ENCODE assay signal across 8 cellular contexts in the genomic region with DNA sequence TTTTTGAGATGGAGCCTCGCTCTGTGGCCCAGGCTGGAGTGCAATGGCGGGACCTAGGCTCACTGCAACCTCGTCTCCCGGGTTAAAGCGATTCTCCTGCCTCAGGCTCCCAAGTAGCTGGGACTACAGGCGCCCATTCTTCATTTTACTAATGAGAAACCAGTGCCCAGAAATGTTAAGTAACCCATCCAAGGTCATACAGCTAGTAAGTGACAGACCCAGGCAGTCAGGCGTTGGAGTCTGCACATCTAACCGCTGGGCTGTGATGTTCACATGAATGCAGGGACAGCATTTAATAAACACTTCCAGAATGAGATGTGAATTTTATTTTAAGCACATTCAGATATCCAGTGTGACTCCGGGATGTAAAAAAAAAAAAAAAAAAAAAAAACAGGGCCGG. TPM values are rescaled to one million over a fixed set of nuclear protein-coding genes. Genes with fewer than 3 reads are reported as not detected.
DNase-seq lines count a peak whose midpoint lies in the region; TF ChIP-seq lines count a peak whose summit lies in the region.

No MANE protein-coding gene starts in this region.

- H3K4me3 ChIP-seq in Peyer's patch (peak overlapping the region in 3 of 4 donors; percentile 62 to 85 (median 73)), epithelial cell of proximal tubule (ENCODE audit: low read depth, low read length) (peak overlapping the region; percentile 81), retinal pigment epithelial cell (ENCODE audit: low read length) (peak overlapping the region; percentile 90), uterus (peak overlapping the region in 1 of 2 donors; percentile 52)

- peaks cover 0 to 24% (median 0%) of the 10 kb centered on the region in 4 donors for H3K4me1 ChIP-seq in Peyer's patch
- H3K4me1 ChIP-seq in uterus: peaks cover 0 to 3% of the 10 kb centered on the region in 2 donors

- peaks cover 0 to 6% (median 0%) of the 10 kb centered on the region in 4 donors for H3K9me3 ChIP-seq in Peyer's patch
- H3K9me3 ChIP-seq in uterus: no peaks in the 10 kb centered on the region

- DNase-seq in NCI-H2227 (lab: John Stamatoyannopoulos, UW; ENCODE audit: unreplicated experiment) (peak; percentile 8), NCI-H2227 treated with DMSO at 0.1 percent for 48 hours (lab: John Stamatoyannopoulos, UW) (no peak), Peyer's patch (no peak), epithelial cell of proximal tubule (ENCODE audit: low read depth) (no peak), retinal pigment epithelial cell (ENCODE audit: low read depth) (no peak), anterior cingulate cortex (lab: John Stamatoyannopoulos, UW) (no peak), uterus (no peak), RKO (ENCODE audit: low spot score) (no peak)

- TF ChIP-seq POLR2A in Peyer's patch (IDR thresholded peaks at IDR 0.05) (no peak), uterus (IDR thresholded peaks at IDR 0.05) (no peak)

- H3K36me3 ChIP-seq in Peyer's patch (no peaks in the 10 kb centered on the region), uterus (no peaks in the 10 kb centered on the region)

- no peaks in the 10 kb centered on the region for H3K27me3 ChIP-seq in Peyer's patch
- H3K27me3 ChIP-seq in uterus: no peaks in the 10 kb centered on the region

- no peak for TF ChIP-seq CTCF in Peyer's patch (IDR thresholded peaks at IDR 0.05)
- TF ChIP-seq CTCF in epithelial cell of proximal tubule (conservative IDR thresholded peaks at IDR 0.05; ENCODE audit: low read depth, low read length): no peak
- no peak for TF ChIP-seq CTCF in retinal pigment epithelial cell (conservative IDR thresholded peaks at IDR 0.05; ENCODE audit: low read depth, low read length)
- no peak for TF ChIP-seq CTCF in uterus (IDR thresholded peaks at IDR 0.05)

- intact Hi-C loops in uterus (cut with DNase I; ENCODE audit: low total_unique reads): no loop called here

- H3K27ac ChIP-seq in Peyer's patch: peak overlapping the region in 2 of 4 donors; percentile 88 to 93
- peak overlapping the region in 1 of 2 donors; percentile 84 for H3K27ac ChIP-seq in uterus

RNA-seq across cellular contexts. Expression of a gene that starts 1.3 kb away (rescaled TPM):
- total RNA-seq in Peyer's patch (10 to 100 TPM; 24.0 to 74.3 (median 44.7) TPM), epithelial cell of proximal tubule (12.0 and 15.1 TPM in 2 replicates), uterus (10 to 100 TPM; 17.1 to 68.7 (median 47.7) TPM)
